21 cellular contexts compared by ENCODE assay signal in genomic region chr10:78363190-78363589, GRCh38.
DNase-seq lines count a peak whose midpoint lies in the region; ATAC-seq, FAIRE-seq and TF ChIP-seq lines count a peak whose summit lies in the region.
"Had no signal": no experiment of that assay in that cellular context is flagged by ENCODE, and none has a peak within 500 bp of the region (broad histone marks: within the 10 kb centered on the region; RNA-seq: fewer than 3 reads in every experiment).

No MANE protein-coding gene starts in this region.

- TF ChIP-seq CTCF in nephron (IDR thresholded peaks at IDR 0.05; ENCODE audit: unreplicated experiment in 3 of 3): no peak
- TF ChIP-seq CTCF in breast epithelium (IDR thresholded peaks at IDR 0.05): no peak

- H3K4me3 ChIP-seq in breast epithelium: no peak overlapping the region
- H3K4me3 ChIP-seq: BLaER1, GM12878 had no signal

- H3K9me3 ChIP-seq in breast epithelium: no peaks in the 10 kb centered on the region
- H3K9me3 ChIP-seq: BLaER1 had no signal

- no peaks in the 10 kb centered on the region for H3K36me3 Mint-ChIP-seq in stimulated activated naive CD8-positive, alpha-beta T cell treated with anti-CD3 and anti-CD28 coated beads, Interleukin-15, Interleukin-2, amounts not matched to agents 100 ng/mL and 50 ng/mL, for 24 hours (ENCODE audit: low read depth)
- H3K36me3 Mint-ChIP-seq in dendritic cell treated with granulocyte-macrophage colony-stimulating factor and Interleukin-4, amounts not matched to agents 40 ng/mL and 50 ng/mL, for 4 days (ENCODE audit: low read depth): peaks cover 9% of the 10 kb centered on the region
- no peaks in the 10 kb centered on the region for H3K36me3 Mint-ChIP-seq in nephron (ENCODE audit: low read depth)
- H3K36me3 Mint-ChIP-seq: CD8-positive, alpha-beta T cell had no signal

- H3K27me3 ChIP-seq in breast epithelium: no peaks in the 10 kb centered on the region
- H3K27me3 ChIP-seq: BLaER1 had no signal

- no peaks in the 10 kb centered on the region for H3K27me3 Mint-ChIP-seq in stimulated activated naive CD8-positive, alpha-beta T cell treated with anti-CD3 and anti-CD28 coated beads, Interleukin-15, Interleukin-2, amounts not matched to agents 100 ng/mL and 50 ng/mL, for 24 hours
- no peaks in the 10 kb centered on the region for H3K27me3 Mint-ChIP-seq in stimulated activated naive CD8-positive, alpha-beta T cell treated with anti-CD3 and anti-CD28 coated beads, Interleukin-15, amount 100 ng/mL, for 72 hours
- H3K27me3 Mint-ChIP-seq in dendritic cell treated with granulocyte-macrophage colony-stimulating factor and Interleukin-4, amounts not matched to agents 40 ng/mL and 50 ng/mL, for 4 days: peaks cover 5% of the 10 kb centered on the region
- peaks cover 26% of the 10 kb centered on the region for H3K27me3 Mint-ChIP-seq in nephron (ENCODE audit: low read depth)

- no peak overlapping the region for H3K27ac ChIP-seq in breast epithelium

- peak overlapping the region; percentile 67 for H3K27ac Mint-ChIP-seq in stimulated activated naive CD8-positive, alpha-beta T cell treated with anti-CD3 and anti-CD28 coated beads, Interleukin-15, Interleukin-2, amounts not matched to agents 100 ng/mL and 50 ng/mL, for 24 hours
- H3K27ac Mint-ChIP-seq in stimulated activated naive CD8-positive, alpha-beta T cell treated with anti-CD3 and anti-CD28 coated beads, Interleukin-15, amount 100 ng/mL, for 72 hours: peak overlapping the region in 1 of 2 donors; percentile 89
- peak overlapping the region; percentile 89 for H3K27ac Mint-ChIP-seq in dendritic cell treated with granulocyte-macrophage colony-stimulating factor and Interleukin-4, amounts not matched to agents 40 ng/mL and 50 ng/mL, for 4 days
- peak overlapping the region in 2 of 3 experiments; percentile 64 to 72 for H3K27ac Mint-ChIP-seq in nephron
- H3K27ac Mint-ChIP-seq: CD8-positive, alpha-beta T cell; HFFc6 had no signal

- no peak for ATAC-seq in stimulated activated naive CD8-positive, alpha-beta T cell treated with anti-CD3 and anti-CD28 coated beads, Interleukin-15, amount 100 ng/mL, for 72 hours
- no peak for ATAC-seq in HG03521 (IDR thresholded peaks at IDR 0.05; ENCODE audit: unreplicated experiment)
- ATAC-seq: CD8-positive, alpha-beta T cell; GM12878 had no signal

- H3K4me1 ChIP-seq in breast epithelium: no peaks in the 10 kb centered on the region

- TF ChIP-seq POLR2A in breast epithelium (IDR thresholded peaks at IDR 0.05): no peak

- H3K4me3 Mint-ChIP-seq in stimulated activated naive CD8-positive, alpha-beta T cell treated with anti-CD3 and anti-CD28 coated beads, Interleukin-15, Interleukin-2, amounts not matched to agents 100 ng/mL and 50 ng/mL, for 24 hours: no peak overlapping the region
- no peak overlapping the region for H3K4me3 Mint-ChIP-seq in stimulated activated naive CD8-positive, alpha-beta T cell treated with anti-CD3 and anti-CD28 coated beads, Interleukin-15, amount 100 ng/mL, for 72 hours
- H3K4me3 Mint-ChIP-seq in dendritic cell treated with granulocyte-macrophage colony-stimulating factor and Interleukin-4, amounts not matched to agents 40 ng/mL and 50 ng/mL, for 4 days: no peak overlapping the region
- no peak overlapping the region for H3K4me3 Mint-ChIP-seq in nephron
- H3K4me3 Mint-ChIP-seq: CD8-positive, alpha-beta T cell; HFFc6 had no signal

- peaks cover 17% of the 10 kb centered on the region for H3K4me1 Mint-ChIP-seq in stimulated activated naive CD8-positive, alpha-beta T cell treated with anti-CD3 and anti-CD28 coated beads, Interleukin-15, Interleukin-2, amounts not matched to agents 100 ng/mL and 50 ng/mL, for 24 hours (ENCODE audit: low read depth)
- peaks cover 29% of the 10 kb centered on the region for H3K4me1 Mint-ChIP-seq in stimulated activated naive CD8-positive, alpha-beta T cell treated with anti-CD3 and anti-CD28 coated beads, Interleukin-15, amount 100 ng/mL, for 72 hours
- peaks cover 21% of the 10 kb centered on the region for H3K4me1 Mint-ChIP-seq in dendritic cell treated with granulocyte-macrophage colony-stimulating factor and Interleukin-4, amounts not matched to agents 40 ng/mL and 50 ng/mL, for 4 days (ENCODE audit: low read depth)
- H3K4me1 Mint-ChIP-seq in nephron: peaks cover 81% of the 10 kb centered on the region

- FAIRE-seq in urothelium cell line (lab: Jason Lieb, UNC): peak; percentile 89
- FAIRE-seq: GM12878, H54 had no signal

- no peaks in the 10 kb centered on the region for H3K36me3 ChIP-seq in breast epithelium
- H3K36me3 ChIP-seq: BLaER1 had no signal

- intact Hi-C loops in dendritic cell treated with granulocyte-macrophage colony-stimulating factor and Interleukin-4, amounts not matched to agents 40 ng/mL and 50 ng/mL, for 4 days (cut with micrococcal nuclease): no loop called here
- intact Hi-C loops in breast epithelium (cut with DNase I; ENCODE audit: low total_unique reads): no loop called here

- DNase-seq in stimulated activated naive CD8-positive, alpha-beta T cell treated with anti-CD3 and anti-CD28 coated beads, Interleukin-15, amount 100 ng/mL, for 72 hours: no peak
- DNase-seq in urothelium cell line (ENCODE audit: low spot score) (no peak), breast epithelium (ENCODE audit: low spot score in 2 of 2) (no peak), kidney tubule cell (ENCODE audit: low spot score) (no peak)
- DNase-seq: Calu3, DMS53, NCI-H1105 treated with DMSO at 0.1 percent for 48 hours, NCI-H1694, NCI-H524, NCI-H82, OCI-M1, SHP77 treated with DMSO at 0.1 percent for 48 hours had no signal

- H3K9me3 Mint-ChIP-seq in stimulated activated naive CD8-positive, alpha-beta T cell treated with anti-CD3 and anti-CD28 coated beads, Interleukin-15, Interleukin-2, amounts not matched to agents 100 ng/mL and 50 ng/mL, for 24 hours: no peaks in the 10 kb centered on the region
- H3K9me3 Mint-ChIP-seq in stimulated activated naive CD8-positive, alpha-beta T cell treated with anti-CD3 and anti-CD28 coated beads, Interleukin-15, amount 100 ng/mL, for 72 hours: no peaks in the 10 kb centered on the region
- peaks cover 7% of the 10 kb centered on the region for H3K9me3 Mint-ChIP-seq in dendritic cell treated with granulocyte-macrophage colony-stimulating factor and Interleukin-4, amounts not matched to agents 40 ng/mL and 50 ng/mL, for 4 days
- H3K9me3 Mint-ChIP-seq in nephron: no peaks in the 10 kb centered on the region
- H3K9me3 Mint-ChIP-seq: CD8-positive, alpha-beta T cell; HFFc6 had no signal
